14 cellular contexts compared by ENCODE assay signal in the genomic region with DNA sequence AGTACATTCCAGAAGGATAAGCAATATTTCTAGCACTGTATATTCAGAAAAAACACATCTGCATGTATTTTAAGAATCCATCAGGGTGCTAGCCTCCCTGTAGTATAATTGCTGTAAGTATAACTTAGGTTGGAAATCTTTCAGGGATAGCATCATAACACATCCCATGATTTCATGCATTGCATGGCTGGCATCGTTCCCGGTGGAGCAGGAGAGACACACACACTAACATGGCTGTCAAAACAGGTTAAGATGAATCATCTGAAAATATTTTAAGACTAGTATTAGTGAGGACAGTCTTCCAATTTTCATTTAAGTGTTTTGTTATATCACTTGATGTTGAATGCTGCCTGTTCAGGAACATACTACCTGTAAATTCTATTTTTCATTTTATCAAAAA. TPM values are rescaled to one million over a fixed set of nuclear protein-coding genes. Genes with fewer than 3 reads are reported as not detected.
DNase-seq lines count a peak whose midpoint lies in the region; ATAC-seq, FAIRE-seq and TF ChIP-seq lines count a peak whose summit lies in the region.
"Had no signal": no experiment of that assay in that cellular context is flagged by ENCODE, and none has a peak within 500 bp of the region (broad histone marks: within the 10 kb centered on the region; RNA-seq: fewer than 3 reads in every experiment).

No MANE protein-coding gene starts in this region.

- BruUV-seq in MCF 10A (replicated peaks; lab: Mats Ljungman, UMichigan): no TSS peak

- no peaks in the 10 kb centered on the region for H3K4me1 ChIP-seq in breast epithelium
- H3K4me1 ChIP-seq in adipocyte (ENCODE audit: control insufficient read depth, insufficient read depth, low read length): peaks cover 5% of the 10 kb centered on the region
- no peaks in the 10 kb centered on the region for H3K4me1 ChIP-seq in uterus
- no peaks in the 10 kb centered on the region for H3K4me1 ChIP-seq in esophagus squamous epithelium
- H3K4me1 ChIP-seq in small intestine (ENCODE audit: control insufficient read depth in 2 of 2, insufficient read depth in 1 of 2, low read depth in 1 of 2, low read length in 1 of 2): no peaks in the 10 kb centered on the region
- H3K4me1 ChIP-seq: upper lobe of left lung had no signal

- no peak for TF ChIP-seq CTCF in MCF 10A (IDR thresholded peaks at IDR 0.05; ENCODE audit: unreplicated experiment)
- TF ChIP-seq CTCF in breast epithelium (IDR thresholded peaks at IDR 0.05): no peak
- no peak for TF ChIP-seq CTCF in fibroblast of the aortic adventitia (IDR thresholded peaks at IDR 0.05; ENCODE audit: insufficient read depth, low read length)
- no peak for TF ChIP-seq CTCF in uterus (IDR thresholded peaks at IDR 0.05)
- TF ChIP-seq CTCF in esophagus squamous epithelium (IDR thresholded peaks at IDR 0.05): no peak

- POLR2A ChIA-PET in MCF 10A (lab: Yijun Ruan, JAX): no interaction called here

- no peak overlapping the region for H3K4me3 Mint-ChIP-seq in MCF 10A (ENCODE audit: unreplicated experiment)
- H3K4me3 Mint-ChIP-seq: activated naive CD8-positive, alpha-beta T cell treated with anti-CD3 and anti-CD28 coated beads, Interleukin-2, amount 50 U/mL, for 24 hours; immature natural killer cell had no signal

- DNase-seq in MCF 10A (ENCODE audit: unreplicated experiment): peak; percentile 88
- DNase-seq in breast epithelium (ENCODE audit: low spot score in 2 of 2): no peak
- peak; percentile 68 for DNase-seq in adipocyte (ENCODE audit: low read depth)
- DNase-seq in fibroblast of the aortic adventitia (ENCODE audit: low read depth): peak; percentile 87
- peak; percentile 39 to 60 for DNase-seq in uterus
- DNase-seq in esophagus squamous epithelium (lab: John Stamatoyannopoulos, UW): no peak
- no peak for DNase-seq in small intestine
- DNase-seq: activated naive CD8-positive, alpha-beta T cell treated with anti-CD3 and anti-CD28 coated beads, Interleukin-2, amount 50 U/mL, for 24 hours; immature natural killer cell; MV-4-11; SHP77; upper lobe of left lung had no signal

- H3K9ac ChIP-seq in adipocyte (ENCODE audit: low read length): no peak overlapping the region

- intact Hi-C loops in MCF 10A (cut with micrococcal nuclease): no loop called here
- intact Hi-C loops in breast epithelium (cut with DNase I; ENCODE audit: low total_unique reads): no loop called here
- intact Hi-C loops in uterus (cut with DNase I; ENCODE audit: low total_unique reads): no loop called here
- intact Hi-C loops in esophagus squamous epithelium (cut with DNase I): no loop called here

- ATAC-seq in HG02798 (IDR thresholded peaks at IDR 0.05; ENCODE audit: poor library complexity, unreplicated experiment): no peak
- ATAC-seq: activated naive CD8-positive, alpha-beta T cell treated with anti-CD3 and anti-CD28 coated beads, Interleukin-2, amount 50 U/mL, for 24 hours had no signal

- CTCF ChIA-PET in MCF 10A (lab: Yijun Ruan, JAX): no interaction called here

- H3K27me3 ChIP-seq in breast epithelium (no peaks in the 10 kb centered on the region), adipocyte (replicated peaks; ENCODE audit: control insufficient read depth, insufficient read depth, low read length) (no peaks in the 10 kb centered on the region), uterus (no peaks in the 10 kb centered on the region), esophagus squamous epithelium (no peaks in the 10 kb centered on the region), small intestine (ENCODE audit: control insufficient read depth in 2 of 2, insufficient read depth in 2 of 2, low read length in 2 of 2) (no peaks in the 10 kb centered on the region)
- H3K27me3 ChIP-seq: upper lobe of left lung had no signal

- H3K4me3 ChIP-seq in breast epithelium: no peak overlapping the region
- no peak overlapping the region for H3K4me3 ChIP-seq in adipocyte (ENCODE audit: low read length)
- H3K4me3 ChIP-seq in fibroblast of the aortic adventitia (ENCODE audit: low read depth, low read length): no peak overlapping the region
- no peak overlapping the region for H3K4me3 ChIP-seq in uterus
- no peak overlapping the region for H3K4me3 ChIP-seq in esophagus squamous epithelium
- no peak overlapping the region for H3K4me3 ChIP-seq in small intestine (ENCODE audit: low read depth in 1 of 2, low read length in 2 of 2)
- H3K4me3 ChIP-seq: upper lobe of left lung had no signal

- no peaks in the 10 kb centered on the region for H3K36me3 Mint-ChIP-seq in MCF 10A (ENCODE audit: insufficient read depth, unreplicated experiment)
- H3K36me3 Mint-ChIP-seq: immature natural killer cell had no signal

- FAIRE-seq in small intestine (lab: Jason Lieb, UNC): no peak
- FAIRE-seq: TTC549 had no signal

- H3K9me3 Mint-ChIP-seq in MCF 10A (ENCODE audit: unreplicated experiment): no peaks in the 10 kb centered on the region
- H3K9me3 Mint-ChIP-seq: activated naive CD8-positive, alpha-beta T cell treated with anti-CD3 and anti-CD28 coated beads, Interleukin-2, amount 50 U/mL, for 24 hours had no signal

- TF ChIP-seq POLR2A in breast epithelium (IDR thresholded peaks at IDR 0.05) (no peak), uterus (IDR thresholded peaks at IDR 0.05) (no peak), esophagus squamous epithelium (IDR thresholded peaks at IDR 0.05) (no peak)

- H3K27me3 Mint-ChIP-seq in MCF 10A (ENCODE audit: insufficient read depth, unreplicated experiment): no peaks in the 10 kb centered on the region
- H3K27me3 Mint-ChIP-seq: activated naive CD8-positive, alpha-beta T cell treated with anti-CD3 and anti-CD28 coated beads, Interleukin-2, amount 50 U/mL, for 24 hours had no signal

- WGBS in esophagus squamous epithelium, 2 donors: 27 to 49% methylated on average over 2 of the region's 2 CpGs
- 83 to 92% (median 84%) methylated on average over 2 of the region's 2 CpGs for WGBS in small intestine, 3 donors

- H3K27ac ChIP-seq in breast epithelium (no peak overlapping the region), uterus (no peak overlapping the region), esophagus squamous epithelium (no peak overlapping the region), small intestine (ENCODE audit: low read depth in 1 of 2, low read length in 1 of 2) (no peak overlapping the region)
- H3K27ac ChIP-seq: upper lobe of left lung had no signal

- no peaks in the 10 kb centered on the region for H3K9me3 ChIP-seq in breast epithelium
- no peaks in the 10 kb centered on the region for H3K9me3 ChIP-seq in adipocyte (ENCODE audit: control insufficient read depth, low read length)
- no peaks in the 10 kb centered on the region for H3K9me3 ChIP-seq in uterus
- H3K9me3 ChIP-seq in esophagus squamous epithelium: no peaks in the 10 kb centered on the region
- no peaks in the 10 kb centered on the region for H3K9me3 ChIP-seq in small intestine (ENCODE audit: control insufficient read depth, low read depth)
- H3K9me3 ChIP-seq: upper lobe of left lung had no signal

- H3K4me1 Mint-ChIP-seq in MCF 10A (ENCODE audit: insufficient read depth, unreplicated experiment): peaks cover 5% of the 10 kb centered on the region
- H3K4me1 Mint-ChIP-seq: activated naive CD8-positive, alpha-beta T cell treated with anti-CD3 and anti-CD28 coated beads, Interleukin-2, amount 50 U/mL, for 24 hours; immature natural killer cell had no signal

- no peak overlapping the region for H3K27ac Mint-ChIP-seq in MCF 10A (ENCODE audit: low read depth, unreplicated experiment)
- H3K27ac Mint-ChIP-seq: activated naive CD8-positive, alpha-beta T cell treated with anti-CD3 and anti-CD28 coated beads, Interleukin-2, amount 50 U/mL, for 24 hours; immature natural killer cell had no signal

- no peaks in the 10 kb centered on the region for H3K36me3 ChIP-seq in breast epithelium
- no peaks in the 10 kb centered on the region for H3K36me3 ChIP-seq in adipocyte (ENCODE audit: control insufficient read depth, insufficient read depth, low read length, severe bottlenecking)
- no peaks in the 10 kb centered on the region for H3K36me3 ChIP-seq in uterus
- H3K36me3 ChIP-seq in esophagus squamous epithelium: no peaks in the 10 kb centered on the region
- H3K36me3 ChIP-seq in small intestine (ENCODE audit: control insufficient read depth in 2 of 2, insufficient read depth in 2 of 2, low read length in 2 of 2): no peaks in the 10 kb centered on the region
- H3K36me3 ChIP-seq: upper lobe of left lung had no signal

RNA-seq across cellular contexts. Expression of a gene that starts 32.1 kb away (rescaled TPM):
- total RNA-seq in MCF 10A (2022) (31.1 and 35.0 TPM in 2 replicates), breast epithelium (1 to 10 TPM in 2 of 3 donors, not detected in 1; 3.3 to 3.8 TPM), fibroblast of the aortic adventitia (ENCODE audit: low replicate concordance) (13.7 and 55.9 TPM in 2 replicates), uterus (10 to 100 TPM in 2 of 4 donors, not detected in 2; 12.2 to 13.4 TPM), esophagus squamous epithelium (10 to 100 TPM in 3 of 4 donors, 1 to 10 TPM in 1; 2.1 to 22.1 (median 12.1) TPM)
- 10 to 100 TPM in 1 of 3 donors, 1 to 10 TPM in 2; 6.3 to 33.5 (median 7.3) TPM for polyA plus RNA-seq in small intestine

Comparison
In these comparisons a context has a peak if more than half of its experiments do, and no peak if none do; other contexts are left out.
1. DNase-seq: peak in MCF 10A (single experiment), adipocyte (single experiment), fibroblast of the aortic adventitia (single experiment) and uterus (2 of 2); none in breast epithelium (0 of 2), esophagus squamous epithelium (single experiment) and small intestine (single experiment).